In genomic region chr2:175414872-175415487, GRCh38 we compare ENCODE assay signal across 10 cellular contexts.
DNase-seq lines count a peak whose midpoint lies in the region; ATAC-seq and TF ChIP-seq lines count a peak whose summit lies in the region.
"Had no signal": no experiment of that assay in that cellular context is flagged by ENCODE, and none has a peak within 500 bp of the region (broad histone marks: within the 10 kb centered on the region; RNA-seq: fewer than 3 reads in every experiment).

No MANE protein-coding gene starts in this region.

- CTCF ChIA-PET in OCI-LY7 (lab: Charles Lee; ENCODE audit: unreplicated experiment): no interaction called here

- no peaks in the 10 kb centered on the region for H3K36me3 ChIP-seq in OCI-LY7 (ENCODE audit: insufficient read depth, low read length)
- H3K36me3 ChIP-seq: BLaER1 had no signal

- no peaks in the 10 kb centered on the region for H3K4me1 ChIP-seq in OCI-LY7 (ENCODE audit: insufficient read depth, low read length, poor library complexity, severe bottlenecking)
- H3K4me1 ChIP-seq: BLaER1 had no signal

- intact Hi-C loops in OCI-LY7 (cut with micrococcal nuclease; ENCODE audit: unreplicated experiment): no loop called here

- peak; percentile 61 for TF ChIP-seq CTCF in OCI-LY7 (conservative IDR thresholded peaks at IDR 0.05; ENCODE audit: low read length)

- ATAC-seq in HG02588 (IDR thresholded peaks at IDR 0.05; ENCODE audit: unreplicated experiment) (no peak), HG03469 (IDR thresholded peaks at IDR 0.05; ENCODE audit: unreplicated experiment) (no peak)
- ATAC-seq: activated T-cell treated with anti-CD3 and anti-CD28 coated beads, Interleukin-2, amount 50 U/mL, for 72 hours had no signal

- no peak overlapping the region for H3K4me2 ChIP-seq in OCI-LY7 (ENCODE audit: low read length)
- H3K4me2 ChIP-seq: BLaER1 had no signal

- no peak overlapping the region for H2AFZ ChIP-seq in OCI-LY7 (ENCODE audit: low read length)

- H3K4me3 ChIP-seq in OCI-LY7 (ENCODE audit: low read depth, low read length, poor library complexity, severe bottlenecking): no peak overlapping the region
- H3K4me3 ChIP-seq: BLaER1 had no signal

- H3K79me2 ChIP-seq in OCI-LY7 (ENCODE audit: insufficient read depth, low read depth, low read length): no peaks in the 10 kb centered on the region

- no peak overlapping the region for H3K27ac ChIP-seq in OCI-LY7 (ENCODE audit: low read depth, low read length, poor library complexity, severe bottlenecking)
- H3K27ac ChIP-seq: BLaER1 had no signal

- BruUV-seq in OCI-LY7 (replicated peaks; lab: Mats Ljungman, UMichigan): no TSS peak

- DNase-seq in NCI-H1417 (lab: John Stamatoyannopoulos, UW): peak in 2 of 3 experiments; percentile 5 to 50
- no peak for DNase-seq in NCI-H1417 treated with DMSO at 0.1 percent for 48 hours (lab: John Stamatoyannopoulos, UW)
- peak; percentile 16 for DNase-seq in HK-2 (ENCODE audit: unreplicated experiment)
- DNase-seq in OCI-LY7 (ENCODE audit: low spot score): peak; percentile 2
- peak; percentile 63 for DNase-seq in ecto neural progenitor cell (ENCODE audit: low spot score)
- DNase-seq in lung microvascular endothelial cell (ENCODE audit: low read depth in 2 of 2): peak; percentile 54 to 63

- POLR2A ChIA-PET in OCI-LY7 (lab: Charles Lee): interaction anchor here (1.2 kb wide), 1 partner anchor 20 kb away, joined by 3 read pairs; no protein-coding TSS in a partner anchor

- no peaks in the 10 kb centered on the region for H3K9me3 ChIP-seq in OCI-LY7 (ENCODE audit: low read length)
- H3K9me3 ChIP-seq: BLaER1 had no signal

- H4K20me1 ChIP-seq in OCI-LY7 (ENCODE audit: insufficient read depth, low read length): no peaks in the 10 kb centered on the region
- H4K20me1 ChIP-seq: BLaER1 had no signal

- no peaks in the 10 kb centered on the region for H3K9me2 ChIP-seq in OCI-LY7 (ENCODE audit: insufficient read depth, low read length)
